Comparison of ENCODE assay signal across 3 cellular contexts in genomic region chr3:56373386-56373785, GRCh38.
TF ChIP-seq lines count a peak whose summit lies in the region.

No MANE protein-coding gene starts in this region.

TF ChIP-seq in A549, 52 proteins besides CTCF, POLR2A, EP300 and RAD21:
- no peak for TF ChIP-seq JUN (IDR thresholded peaks at IDR 0.05)
- peak; percentile 34 for TF ChIP-seq MAFK (IDR thresholded peaks at IDR 0.05; ENCODE audit: partially characterized antibody)

TF ChIP-seq in IMR-90, 13 proteins besides CTCF, POLR2A, EP300 and RAD21:
- TF ChIP-seq NFE2L2 (IDR thresholded peaks at IDR 0.05; ENCODE audit: low read depth, low read length) (no peak), MAFK (IDR thresholded peaks at IDR 0.05; ENCODE audit: low read depth, low read length) (peak; percentile 43; the same call in 1 of the 2 replicates), ELK1 (IDR thresholded peaks at IDR 0.05; ENCODE audit: borderline replicate concordance, low read depth, low read length) (no peak), USF2 (IDR thresholded peaks at IDR 0.05; ENCODE audit: low read depth, low read length) (no peak), MXI1 (IDR thresholded peaks at IDR 0.05; ENCODE audit: borderline replicate concordance, low read depth, low read length) (no peak), RFX5 (IDR thresholded peaks at IDR 0.05; ENCODE audit: low read depth, low read length) (no peak)

TF ChIP-seq in H1, 55 proteins besides CTCF, POLR2A, EP300 and RAD21:
- no peak for TF ChIP-seq CHD7 (IDR thresholded peaks at IDR 0.05; ENCODE audit: insufficient replicate concordance, low read length)
- TF ChIP-seq NANOG (IDR thresholded peaks at IDR 0.05; ENCODE audit: insufficient read depth, low read depth, low read length, poor library complexity, severe bottlenecking): peak; percentile 8
- peak; percentile 36; the same call in 1 of the 2 replicates for TF ChIP-seq MAFK (IDR thresholded peaks at IDR 0.05; ENCODE audit: low read depth, low read length)
- TF ChIP-seq TEAD4 (IDR thresholded peaks at IDR 0.05; ENCODE audit: low read depth, low read length): no peak
- no peak for TF ChIP-seq ZNF274 (IDR thresholded peaks at IDR 0.05; ENCODE audit: borderline replicate concordance, extremely low read depth, low read length)
- TF ChIP-seq BCL11A (IDR thresholded peaks at IDR 0.05; ENCODE audit: low read depth in 2 of 2, low read length in 2 of 2): no peak
- TF ChIP-seq CEBPB (IDR thresholded peaks at IDR 0.05; ENCODE audit: low read depth, low read length): no peak
